Comparison of ENCODE assay signal across 17 cellular contexts in genomic region chr2:230590333-230590732, GRCh38.
"Had no signal": no experiment of that assay in that cellular context is flagged by ENCODE, and none has a peak within 500 bp of the region (broad histone marks: within the 10 kb centered on the region; RNA-seq: fewer than 3 reads in every experiment).

No MANE protein-coding gene starts in this region.

- H3K9ac ChIP-seq: parathyroid adenoma had no signal

- H3K4me1 ChIP-seq: ascending aorta, gastroesophageal sphincter, heart left ventricle, left lung, parathyroid adenoma had no signal

- H3K36me3 ChIP-seq: ascending aorta, gastroesophageal sphincter, heart left ventricle, left lung, neutrophil had no signal

- H3K79me2 ChIP-seq: parathyroid adenoma had no signal

- H3K27ac ChIP-seq: ascending aorta, coronary artery, gastroesophageal sphincter, left lung, neutrophil, parathyroid adenoma had no signal

- H3K4me2 ChIP-seq: smooth muscle cell had no signal

- H3K9me3 ChIP-seq: ascending aorta, gastroesophageal sphincter, heart left ventricle, left lung, neutrophil had no signal

- ATAC-seq: gastroesophageal sphincter, heart left ventricle, sciatic nerve had no signal

- H2AFZ ChIP-seq: parathyroid adenoma had no signal

- DNase-seq: activated CD4-positive, alpha-beta T cell treated with anti-CD3 and anti-CD28 coated beads for 1 hour; activated CD4-positive, alpha-beta T cell treated with anti-CD3 and anti-CD28 coated beads, Interleukin-2, amount 50 U/mL, for 48 hours; activated naive CD4-positive, alpha-beta T cell treated with Interleukin-2 at 50 U/mL for 16 hours; activated T-cell treated with anti-CD3 and anti-CD28 coated beads for 4 hours; effector CD4-positive, alpha-beta T cell; heart left ventricle; kidney; left lung; stimulated activated CD4-positive, alpha-beta T cell treated with anti-CD3 and anti-CD28 coated beads, Interleukin-4, amount 100 ng/mL, for 4 hours; stimulated activated naive CD4-positive, alpha-beta T cell had no signal

- H3K4me3 ChIP-seq: ascending aorta, coronary artery, gastroesophageal sphincter, heart left ventricle, left lung, smooth muscle cell had no signal

- H3K27me3 ChIP-seq: ascending aorta, gastroesophageal sphincter, left lung, neutrophil had no signal
